Comparison of ENCODE assay signal across 16 cellular contexts in genomic region chr1:21567241-21568005, GRCh38. TPM values are rescaled to one million over a fixed set of nuclear protein-coding genes. Genes with fewer than 3 reads are reported as not detected.
A peak's percentile ranks its signal among the peaks of the same experiment; 100 is the strongest.
DNase-seq lines count a peak whose midpoint lies in the region; ATAC-seq and TF ChIP-seq lines count a peak whose summit lies in the region.
"Had no signal": no experiment of that assay in that cellular context is flagged by ENCODE, and none has a peak within 500 bp of the region (broad histone marks: within the 10 kb centered on the region; RNA-seq: fewer than 3 reads in every experiment).

No MANE protein-coding gene starts in this region.

- no peaks in the 10 kb centered on the region for H3K27me3 Mint-ChIP-seq in chondrocyte (ENCODE audit: low read depth)
- peaks cover 16% of the 10 kb centered on the region for H3K27me3 Mint-ChIP-seq in T-helper 17 cell

- no peak overlapping the region for H3K4me3 Mint-ChIP-seq in chondrocyte (ENCODE audit: unreplicated experiment)
- no peak overlapping the region for H3K4me3 Mint-ChIP-seq in T-helper 17 cell
- H3K4me3 Mint-ChIP-seq: neural crest cell; stimulated activated naive CD8-positive, alpha-beta T cell treated with anti-CD3 and anti-CD28 coated beads, Interleukin-15, Interleukin-2, amounts not matched to agents 100 ng/mL and 50 ng/mL, for 24 hours had no signal

- ATAC-seq in T-helper 17 cell (no peak), GM19452 (IDR thresholded peaks at IDR 0.05; ENCODE audit: unreplicated experiment) (no peak)

- H3K36me3 Mint-ChIP-seq in chondrocyte (ENCODE audit: low read depth), result no peaks in the 10 kb centered on the region
- H3K36me3 Mint-ChIP-seq in T-helper 17 cell (ENCODE audit: low read depth), result peaks cover 3% of the 10 kb centered on the region

- no peaks in the 10 kb centered on the region for H3K27me3 ChIP-seq in osteoblast (ENCODE audit: insufficient read depth, low read length)
- no peaks in the 10 kb centered on the region for H3K27me3 ChIP-seq in prostate gland (replicated peaks; ENCODE audit: insufficient read depth)
- H3K27me3 ChIP-seq: hepatocyte had no signal

- no peaks in the 10 kb centered on the region for H3K79me2 ChIP-seq in osteoblast (ENCODE audit: insufficient read depth, low read length)
- H3K79me2 ChIP-seq: hepatocyte had no signal

- peaks cover 4% of the 10 kb centered on the region for H3K9me3 Mint-ChIP-seq in chondrocyte (ENCODE audit: low read depth)
- H3K9me3 Mint-ChIP-seq: neural crest cell; stimulated activated naive CD8-positive, alpha-beta T cell treated with anti-CD3 and anti-CD28 coated beads, Interleukin-15, Interleukin-2, amounts not matched to agents 100 ng/mL and 50 ng/mL, for 24 hours had no signal

- no peak overlapping the region for H3K4me3 ChIP-seq in osteoblast (ENCODE audit: insufficient read depth, low read length)
- no peak overlapping the region for H3K4me3 ChIP-seq in prostate gland
- H3K4me3 ChIP-seq: hepatocyte, SK-N-MC had no signal

- TF ChIP-seq CTCF in chondrocyte (IDR thresholded peaks at IDR 0.05) (no peak), osteoblast (IDR thresholded peaks at IDR 0.05; ENCODE audit: extremely low read depth, low read depth, low read length) (no peak), prostate gland (IDR thresholded peaks at IDR 0.05) (no peak)

- peak overlapping the region; percentile 73 for H3K4me2 ChIP-seq in osteoblast (ENCODE audit: insufficient read depth, low read length)
- H3K4me2 ChIP-seq: hepatocyte had no signal

- no peak for TF ChIP-seq POLR2A in prostate gland (IDR thresholded peaks at IDR 0.05)

- intact Hi-C loops in prostate gland (cut with DNase I), result no loop called here

- H3K9me3 ChIP-seq in osteoblast (ENCODE audit: low read depth, low read length) (peaks cover 2% of the 10 kb centered on the region), prostate gland (no peaks in the 10 kb centered on the region), T-helper 17 cell (ENCODE audit: control insufficient read depth, low read length, poor library complexity, severe bottlenecking) (no peaks in the 10 kb centered on the region)

- no peaks in the 10 kb centered on the region for H4K20me1 ChIP-seq in osteoblast (ENCODE audit: insufficient read depth, low read length)

- DNase-seq in EL, result peak; percentile 69
- peak; percentile 98 for DNase-seq in LHCN-M2 (ENCODE audit: low read depth)
- DNase-seq in chondrocyte (ENCODE audit: low spot score), result peak; percentile 72
- DNase-seq in osteoblast (ENCODE audit: insufficient read length, low spot score, missing footprints), result peak; percentile 98
- no peak for DNase-seq in prostate gland (ENCODE audit: low spot score)
- no peak for DNase-seq in T-helper 17 cell
- DNase-seq: activated effector memory CD4-positive, alpha-beta T cell treated with anti-CD3 and anti-CD28 coated beads, Interleukin-2, amount 50 U/mL, for 16 hours; caudate nucleus; COR-L47; small intestine had no signal

- no peaks in the 10 kb centered on the region for H3K36me3 ChIP-seq in osteoblast (ENCODE audit: insufficient read depth, low read length)
- no peaks in the 10 kb centered on the region for H3K36me3 ChIP-seq in prostate gland

- H3K27ac ChIP-seq in osteoblast (ENCODE audit: low read depth, low read length) (peak overlapping the region; percentile 92), prostate gland (no peak overlapping the region)
- H3K27ac ChIP-seq: hepatocyte, SK-N-MC had no signal

- peaks cover 37% of the 10 kb centered on the region for H3K4me1 ChIP-seq in osteoblast (ENCODE audit: insufficient read depth, low read length)
- H3K4me1 ChIP-seq in prostate gland (replicated peaks), result no peaks in the 10 kb centered on the region

- peak overlapping the region; percentile 30 for H2AFZ ChIP-seq in osteoblast (ENCODE audit: low read length)
- H2AFZ ChIP-seq: hepatocyte had no signal

- H3K4me1 Mint-ChIP-seq in chondrocyte (ENCODE audit: low read depth) (peaks cover 38% of the 10 kb centered on the region), T-helper 17 cell (peaks cover 4% of the 10 kb centered on the region)

- H3K27ac Mint-ChIP-seq in chondrocyte (ENCODE audit: unreplicated experiment), result peak overlapping the region; percentile 91
- H3K27ac Mint-ChIP-seq in T-helper 17 cell, result no peak overlapping the region
- H3K27ac Mint-ChIP-seq: stimulated activated naive CD8-positive, alpha-beta T cell treated with anti-CD3 and anti-CD28 coated beads, Interleukin-15, Interleukin-2, amounts not matched to agents 100 ng/mL and 50 ng/mL, for 24 hours had no signal

- WGBS in prostate gland, result 81% methylated on average over 23 of the region's 24 CpGs

RNA-seq across cellular contexts. Expression of gene ALPL, which starts 58.2 kb away (rescaled TPM):
- total RNA-seq in LHCN-M2 (2014; rRNA removed), result 128 and 138 TPM in 2 replicates
- 91.2 TPM for polyA plus RNA-seq in LHCN-M2 (2012)
- total RNA-seq in chondrocyte, result 17.6 to 37.0 TPM (median 19.2 TPM) in 3 replicates
- 7.1 and 8.0 TPM in 2 replicates for total RNA-seq in osteoblast
- total RNA-seq in prostate gland, result 10 to 100 TPM in 1 of 2 donors, 1 to 10 TPM in 1; 6.3 to 15.6 TPM
- not detected for total RNA-seq in T-helper 17 cell
- total RNA-seq: activated CD8-positive, alpha-beta memory T cell treated with anti-CD3 and anti-CD28 coated beads for 36 hours had no signal

Comparison
In these comparisons a context has a peak if more than half of its experiments do, and no peak if none do; other contexts are left out.
1. DNase-seq: peak in EL (single experiment), LHCN-M2 (single experiment), chondrocyte (single experiment) and osteoblast (single experiment); none in prostate gland (single experiment) and T-helper 17 cell (0 of 3).